Comparison of ENCODE assay signal across 1 cellular context in the genomic region with DNA sequence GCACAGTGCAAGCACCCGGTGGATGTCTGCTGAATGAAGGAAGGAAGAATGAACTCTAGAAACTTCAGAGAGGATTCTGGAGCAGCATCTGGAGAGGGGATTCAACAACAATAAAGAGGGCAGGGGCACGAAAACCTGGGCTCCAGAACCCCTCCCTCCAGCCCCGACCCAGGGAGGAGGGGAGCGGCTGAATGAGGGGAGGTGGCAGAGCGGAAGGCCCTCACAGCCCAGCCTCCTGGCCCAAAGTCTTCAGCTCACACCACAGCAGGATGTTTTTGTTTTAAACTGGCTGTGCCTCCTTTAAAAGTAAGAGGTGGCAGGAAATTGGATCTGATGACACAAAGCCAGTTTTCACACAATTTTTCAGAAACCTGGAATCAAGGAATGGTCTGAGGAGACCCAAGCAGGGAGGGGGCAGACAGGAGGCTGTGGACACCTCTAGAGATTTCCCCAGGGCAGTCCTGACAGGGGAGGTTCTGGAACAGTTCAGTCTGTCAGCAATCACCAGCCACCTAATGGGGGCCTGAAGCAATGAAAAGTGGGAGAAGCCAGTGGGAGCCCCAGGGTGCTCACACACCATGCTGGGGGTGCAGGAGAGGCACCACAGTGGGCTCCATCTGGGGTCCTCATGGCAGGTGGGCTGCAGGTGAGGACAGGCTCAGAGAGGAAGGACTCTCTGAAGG.
TF ChIP-seq lines count a peak whose summit lies in the region.

No MANE protein-coding gene starts in this region.

TF ChIP-seq in H1, 55 proteins besides CTCF, POLR2A, EP300 and RAD21:
- TF ChIP-seq CBX8 (IDR thresholded peaks at IDR 0.05; ENCODE audit: borderline replicate concordance, low read depth, low read length) (no peak), TAF7 (optimal IDR thresholded peaks at IDR 0.05; ENCODE audit: borderline replicate concordance, low read depth, low read length) (no peak), BRCA1 (IDR thresholded peaks at IDR 0.05; ENCODE audit: low read depth, low read length) (no peak), YY1 (IDR thresholded peaks at IDR 0.05; ENCODE audit: low read depth, low read length) (no peak), TBP (IDR thresholded peaks at IDR 0.05; ENCODE audit: low read depth, low read length) (no peak), TEAD4 (IDR thresholded peaks at IDR 0.05; ENCODE audit: low read depth, low read length) (no peak), SUZ12 (IDR thresholded peaks at IDR 0.05; ENCODE audit: low read length) (no peak), GABPA (IDR thresholded peaks at IDR 0.05; ENCODE audit: borderline replicate concordance, insufficient read depth, low read length) (no peak), EZH2 (IDR thresholded peaks at IDR 0.05; ENCODE audit: low read depth, low read length, severe bottlenecking) (no peak), KDM5A (IDR thresholded peaks at IDR 0.05; ENCODE audit: low read length) (no peak), POLR2AphosphoS5 (IDR thresholded peaks at IDR 0.05; ENCODE audit: low read depth, low read length) (no peak)
- TF ChIP-seq, protein P1, sequence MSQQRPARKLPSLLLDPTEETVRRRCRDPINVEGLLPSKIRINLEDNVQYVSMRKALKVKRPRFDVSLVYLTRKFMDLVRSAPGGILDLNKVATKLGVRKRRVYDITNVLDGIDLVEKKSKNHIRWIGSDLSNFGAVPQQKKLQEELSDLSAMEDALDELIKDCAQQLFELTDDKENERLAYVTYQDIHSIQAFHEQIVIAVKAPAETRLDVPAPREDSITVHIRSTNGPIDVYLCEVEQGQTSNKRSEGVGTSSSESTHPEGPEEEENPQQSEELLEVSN (IDR thresholded peaks at IDR 0.05) = no peak
